ENCODE assay signal across 18 cellular contexts in genomic region chr18:71239111-71239624, GRCh38.
"Had no signal": no experiment of that assay in that cellular context is flagged by ENCODE, and none has a peak within 500 bp of the region (broad histone marks: within the 10 kb centered on the region; RNA-seq: fewer than 3 reads in every experiment).

No MANE protein-coding gene starts in this region.

- H3K9me3 ChIP-seq: left lung, suprapubic skin, transverse colon, uterus had no signal

- H3K4me3 ChIP-seq: cardiac muscle cell, hepatocyte, left lung, suprapubic skin, transverse colon, uterus had no signal

- H3K79me2 ChIP-seq: hepatocyte had no signal

- H3K4me1 ChIP-seq: left lung, suprapubic skin, transverse colon, uterus had no signal

- H2AFZ ChIP-seq: hepatocyte had no signal

- H3K27ac ChIP-seq: cardiac muscle cell, hepatocyte, left lung, suprapubic skin, transverse colon, uterus had no signal

- DNase-seq: activated B cell treated with CpG ODN at 0.5 μM for 24 hours; activated CD4-positive, alpha-beta T cell treated with anti-CD3 and anti-CD28 coated beads for 4 hours; activated CD8-positive, alpha-beta T cell treated with anti-CD3 and anti-CD28 coated beads, Interleukin-2, amount 10 ng/mL, durations not matched to agents 7 days and 5 days; activated naive CD4-positive, alpha-beta T cell treated with Interleukin-2 at 50 U/mL for 16 hours; activated naive CD8-positive, alpha-beta T cell treated with anti-CD3 and anti-CD28 coated beads, Interleukin-2, amount 10 ng/mL, durations not matched to agents 7 days and 5 days; activated T-cell treated with anti-CD3 and anti-CD28 coated beads, Interleukin-2, amount 50 U/mL, for 24 hours; amygdala; effector memory CD4-positive, alpha-beta T cell; left lung; midbrain; nucleus accumbens; stimulated activated CD4-positive, alpha-beta T cell treated with anti-CD3 and anti-CD28 coated beads, Interleukin-2, amount 100 ng/mL, for 24 hours; stimulated activated naive CD8-positive, alpha-beta T cell treated with anti-CD3 and anti-CD28 coated beads, Interleukin-15, amount 100 ng/mL, for 72 hours; transverse colon; uterus had no signal

- H3K4me2 ChIP-seq: hepatocyte had no signal

- H3K36me3 ChIP-seq: cardiac muscle cell, left lung, suprapubic skin, transverse colon, uterus had no signal
